ENCODE assay signal across 18 cellular contexts in the genomic region with DNA sequence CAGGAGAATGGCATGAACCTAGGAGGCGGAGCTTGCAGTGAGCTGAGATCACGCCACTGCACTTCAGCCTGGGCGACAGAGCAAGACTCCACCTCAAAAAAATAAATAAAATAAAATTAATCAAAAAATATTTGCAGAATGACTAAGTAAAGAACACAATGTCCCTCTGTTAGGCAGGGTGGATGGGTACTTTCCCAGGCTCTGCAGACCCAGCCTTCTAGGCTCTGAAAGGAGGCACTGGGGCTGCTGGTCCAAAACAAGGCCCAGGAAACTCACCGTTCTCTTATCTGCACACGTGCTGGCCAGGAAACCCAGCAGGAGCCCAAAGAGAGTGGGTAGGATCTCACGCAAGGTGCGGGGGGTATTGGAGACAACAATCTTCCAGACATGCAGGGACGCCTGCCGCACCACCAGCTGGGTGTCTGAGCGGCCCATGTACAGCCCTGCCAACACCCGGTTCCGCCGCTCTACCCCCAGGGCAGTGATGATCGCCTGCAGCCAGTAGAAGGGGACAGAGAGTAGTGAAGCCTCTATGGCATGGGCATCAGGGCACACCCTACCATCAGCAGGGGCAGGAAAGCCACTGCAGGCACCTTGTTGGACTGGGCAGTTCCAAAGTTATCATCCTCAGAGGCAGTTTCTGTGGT. TPM values are rescaled to one million over a fixed set of nuclear protein-coding genes. Genes with fewer than 3 reads are reported as not detected.
DNase-seq lines count a peak whose midpoint lies in the region; FAIRE-seq and TF ChIP-seq lines count a peak whose summit lies in the region.
"Had no signal": no experiment of that assay in that cellular context is flagged by ENCODE, and none has a peak within 500 bp of the region (broad histone marks: within the 10 kb centered on the region; RNA-seq: fewer than 3 reads in every experiment).

No MANE protein-coding gene starts in this region.

- H3K27ac ChIP-seq in kidney (ENCODE audit: low read depth in 2 of 2, low read length in 2 of 2): no peak overlapping the region

- H3K27ac Mint-ChIP-seq in activated T-cell treated with anti-CD3 and anti-CD28 coated beads, Interleukin-2, amount 50 U/mL, for 24 hours: peak overlapping the region; percentile 57

- H3K36me3 Mint-ChIP-seq in activated T-cell treated with anti-CD3 and anti-CD28 coated beads, Interleukin-2, amount 50 U/mL, for 24 hours (ENCODE audit: low read depth): peaks cover 98% of the 10 kb centered on the region

- H3K9ac ChIP-seq in kidney (ENCODE audit: low read length in 2 of 2): no peak overlapping the region

- H3K4me3 Mint-ChIP-seq in activated T-cell treated with anti-CD3 and anti-CD28 coated beads, Interleukin-2, amount 50 U/mL, for 24 hours: no peak overlapping the region

- no peak overlapping the region for H3K4me3 ChIP-seq in kidney (ENCODE audit: low read length in 2 of 2)

- no peak for FAIRE-seq in kidney (lab: Jason Lieb, UNC)
- FAIRE-seq: D721Med, H54 had no signal

- no peaks in the 10 kb centered on the region for H3K9me3 ChIP-seq in kidney (ENCODE audit: control insufficient read depth in 1 of 2, low read length in 2 of 2)

- H3K27me3 Mint-ChIP-seq in activated T-cell treated with anti-CD3 and anti-CD28 coated beads, Interleukin-2, amount 50 U/mL, for 24 hours: no peaks in the 10 kb centered on the region

- no peaks in the 10 kb centered on the region for H3K9me3 Mint-ChIP-seq in activated T-cell treated with anti-CD3 and anti-CD28 coated beads, Interleukin-2, amount 50 U/mL, for 24 hours

- no peaks in the 10 kb centered on the region for H3K4me1 Mint-ChIP-seq in activated T-cell treated with anti-CD3 and anti-CD28 coated beads, Interleukin-2, amount 50 U/mL, for 24 hours (ENCODE audit: low read depth)

- H3K36me3 ChIP-seq in kidney (ENCODE audit: control insufficient read depth in 1 of 2, insufficient read depth in 2 of 2, low read length in 2 of 2): peaks cover 54 to 73% of the 10 kb centered on the region in 2 donors

- H3K4me1 ChIP-seq in kidney (ENCODE audit: control insufficient read depth in 1 of 2, insufficient read depth in 1 of 2, low read depth in 1 of 2, low read length in 2 of 2): peaks cover 0 to 3% of the 10 kb centered on the region in 2 donors

- intact Hi-C loops in kidney (cut with DNase I): no loop called here

- no peak for DNase-seq in activated T-cell treated with anti-CD3 and anti-CD28 coated beads, Interleukin-2, amount 50 U/mL, for 24 hours
- no peak for DNase-seq in activated T-cell treated with anti-CD3 and anti-CD28 coated beads for 4 hours
- DNase-seq in astrocyte of the hippocampus (ENCODE audit: low read depth, low spot score): peak; percentile 34
- peak; percentile 58 for DNase-seq in kidney
- no peak for DNase-seq in activated gamma-delta T cell treated with Interleukin-2 at 50 U/mL for 16 hours
- DNase-seq in medulla oblongata (ENCODE audit: extremely low spot score): no peak
- no peak for DNase-seq in GM20000 (ENCODE audit: low spot score)
- DNase-seq in stimulated activated CD4-positive, alpha-beta T cell treated with anti-CD3 and anti-CD28 coated beads, Interleukin-2, amount 100 ng/mL, for 48 hours: no peak
- DNase-seq: 8988T, DND-41, Karpas-422, NCI-H1417, NCI-H2029, NCI-H2171 treated with DMSO at 0.1 percent for 48 hours, NCI-H510A, SIG-M5 had no signal

- TF ChIP-seq CTCF in kidney (IDR thresholded peaks at IDR 0.05; ENCODE audit: borderline replicate concordance, extremely low read depth, insufficient read depth) (no peak), GM20000 (IDR thresholded peaks at IDR 0.05; ENCODE audit: extremely low read depth, missing control alignments) (no peak)

RNA-seq across cellular contexts. Expression of a gene that starts 25.8 kb away (rescaled TPM):
- 56.1 TPM for total RNA-seq in kidney
- polyA plus RNA-seq in kidney (ENCODE audit: insufficient read depth, low read depth, low replicate concordance): 23.2 TPM

RNA-seq across cellular contexts. Expression of a gene that starts 52.2 kb away (rescaled TPM):
- 77.6 TPM for total RNA-seq in kidney
- 12.2 TPM for polyA plus RNA-seq in kidney (ENCODE audit: insufficient read depth, low read depth, low replicate concordance)

RNA-seq across cellular contexts. Expression of a gene that starts 58.6 kb away (rescaled TPM):
- 1,384 TPM for total RNA-seq in kidney
- 1,654 TPM for polyA plus RNA-seq in kidney (ENCODE audit: insufficient read depth, low read depth, low replicate concordance)

Comparison
In these comparisons a context has a peak if more than half of its experiments do, and no peak if none do; other contexts are left out.
1. DNase-seq: peak in astrocyte of the hippocampus (single experiment) and kidney (single experiment); none in activated T-cell treated with anti-CD3 and anti-CD28 coated beads, Interleukin-2, amount 50 U/mL, for 24 hours (single experiment), activated T-cell treated with anti-CD3 and anti-CD28 coated beads for 4 hours (single experiment), activated gamma-delta T cell treated with Interleukin-2 at 50 U/mL for 16 hours (single experiment), medulla oblongata (single experiment), GM20000 (single experiment) and stimulated activated CD4-positive, alpha-beta T cell treated with anti-CD3 and anti-CD28 coated beads, Interleukin-2, amount 100 ng/mL, for 48 hours (0 of 2).